16 cellular contexts compared by ENCODE assay signal in genomic region chr6:16727996-16728395, GRCh38. TPM values are rescaled to one million over a fixed set of nuclear protein-coding genes. Genes with fewer than 3 reads are reported as not detected.
DNase-seq lines count a peak whose midpoint lies in the region; ATAC-seq, FAIRE-seq and TF ChIP-seq lines count a peak whose summit lies in the region.
"Had no signal": no experiment of that assay in that cellular context is flagged by ENCODE, and none has a peak within 500 bp of the region (broad histone marks: within the 10 kb centered on the region; RNA-seq: fewer than 3 reads in every experiment).

No MANE protein-coding gene starts in this region.

- CTCF ChIA-PET in activated CD8-positive, alpha-beta T cell treated with anti-CD3 and anti-CD28 coated beads for 36 hours (lab: Charles Lee), result interaction anchor here (1.2 kb wide), 1 partner anchor 12 kb away, joined by 6 read pairs; no protein-coding TSS in a partner anchor
- CTCF ChIA-PET in activated CD8-positive, alpha-beta T cell treated with anti-CD3 and anti-CD28 coated beads, Interleukin-2, amount 10 ng/mL, durations not matched to agents 7 days and 5 days (lab: Charles Lee), result interaction anchor here (1.9 to 6.8 kb wide), 2 partner anchors 12 to 35 kb away, joined by 6 to 55 read pairs; partner anchors contain the start of gene ATXN1

- H3K36me3 Mint-ChIP-seq in activated CD8-positive, alpha-beta T cell treated with anti-CD3 and anti-CD28 coated beads for 36 hours (ENCODE audit: low read depth), result peaks cover 26% of the 10 kb centered on the region
- peaks cover 30% of the 10 kb centered on the region for H3K36me3 Mint-ChIP-seq in activated CD8-positive, alpha-beta T cell treated with anti-CD3 and anti-CD28 coated beads, Interleukin-2, amount 10 ng/mL, durations not matched to agents 7 days and 5 days (ENCODE audit: low read depth)
- H3K36me3 Mint-ChIP-seq: memory B cell had no signal

- no peak for DNase-seq in activated CD8-positive, alpha-beta T cell treated with anti-CD3 and anti-CD28 coated beads for 36 hours
- no peak for DNase-seq in activated CD8-positive, alpha-beta T cell treated with anti-CD3 and anti-CD28 coated beads, Interleukin-2, amount 10 ng/mL, durations not matched to agents 7 days and 5 days
- DNase-seq in RCC 7860 (ENCODE audit: low spot score) (peak; percentile 58), hepatocyte (ENCODE audit: low spot score) (no peak), NCI-H146 (lab: John Stamatoyannopoulos, UW) (no peak), A172 (ENCODE audit: low spot score) (no peak)
- DNase-seq in stimulated activated naive CD8-positive, alpha-beta T cell treated with anti-CD3 and anti-CD28 coated beads, Interleukin-15, amount 100 ng/mL, for 72 hours, result no peak
- DNase-seq: DMS53, HCEC 1CT, thyroid gland had no signal

- H3K4me3 ChIP-seq in hepatocyte, result no peak overlapping the region
- H3K4me3 ChIP-seq: K562, thyroid gland had no signal

- no peak for TF ChIP-seq CTCF in activated CD8-positive, alpha-beta T cell treated with anti-CD3 and anti-CD28 coated beads for 36 hours (IDR thresholded peaks at IDR 0.05)
- TF ChIP-seq CTCF in hepatocyte (IDR thresholded peaks at IDR 0.05; ENCODE audit: poor library complexity), result no peak

- H3K79me2 ChIP-seq in hepatocyte, result peaks cover 28% of the 10 kb centered on the region

- H3K27me3 ChIP-seq in hepatocyte, result no peaks in the 10 kb centered on the region
- H3K27me3 ChIP-seq: thyroid gland had no signal

- intact Hi-C loops in activated CD8-positive, alpha-beta T cell treated with anti-CD3 and anti-CD28 coated beads for 36 hours (cut with micrococcal nuclease), result loop anchor here (5.0 kb wide), 1 partner anchor 36 kb away; no protein-coding TSS in a partner anchor

- H3K4me1 Mint-ChIP-seq in activated CD8-positive, alpha-beta T cell treated with anti-CD3 and anti-CD28 coated beads for 36 hours (ENCODE audit: low read depth), result peaks cover 72% of the 10 kb centered on the region
- H3K4me1 Mint-ChIP-seq in activated CD8-positive, alpha-beta T cell treated with anti-CD3 and anti-CD28 coated beads, Interleukin-2, amount 10 ng/mL, durations not matched to agents 7 days and 5 days (ENCODE audit: low read depth), result peaks cover 67% of the 10 kb centered on the region
- peaks cover 81% of the 10 kb centered on the region for H3K4me1 Mint-ChIP-seq in stimulated activated naive CD8-positive, alpha-beta T cell treated with anti-CD3 and anti-CD28 coated beads, Interleukin-15, amount 100 ng/mL, for 72 hours

- POLR2A ChIA-PET in activated CD8-positive, alpha-beta T cell treated with anti-CD3 and anti-CD28 coated beads for 36 hours (lab: Charles Lee), result interaction anchor here (0.6 to 1.5 kb wide), 4 partner anchors 15 to 41 kb away, joined by 3 to 5 read pairs (median 4); no protein-coding TSS in a partner anchor
- POLR2A ChIA-PET in activated CD8-positive, alpha-beta T cell treated with anti-CD3 and anti-CD28 coated beads, Interleukin-2, amount 10 ng/mL, durations not matched to agents 7 days and 5 days (lab: Charles Lee), result interaction anchor here (0.5 kb wide), 1 partner anchor 233 kb away, joined by 3 read pairs; no protein-coding TSS in a partner anchor

- H3K4me2 ChIP-seq in hepatocyte, result no peak overlapping the region

- H2AFZ ChIP-seq in hepatocyte, result no peak overlapping the region

- no peak for ATAC-seq in activated CD8-positive, alpha-beta T cell treated with anti-CD3 and anti-CD28 coated beads for 36 hours
- ATAC-seq in activated CD8-positive, alpha-beta T cell treated with anti-CD3 and anti-CD28 coated beads, Interleukin-2, amount 10 ng/mL, durations not matched to agents 7 days and 5 days, result no peak
- no peak for ATAC-seq in stimulated activated naive CD8-positive, alpha-beta T cell treated with anti-CD3 and anti-CD28 coated beads, Interleukin-15, amount 100 ng/mL, for 72 hours
- ATAC-seq in GM18870 (IDR thresholded peaks at IDR 0.05; ENCODE audit: unreplicated experiment), result no peak
- ATAC-seq: K562 had no signal

- peak; percentile 28 for FAIRE-seq in RCC 7860 (lab: Jason Lieb, UNC)
- FAIRE-seq: endothelial cell of umbilical vein, GM19239, K562 had no signal

- WGBS in hepatocyte (ENCODE audit: low lambda C conversion rate, missing lambda C conversion rate), result 75% methylated on average over 5 of the region's 5 CpGs

- peak overlapping the region; percentile 75 for H3K27ac ChIP-seq in hepatocyte
- H3K27ac ChIP-seq: RWPE1, thyroid gland had no signal

- peak overlapping the region; percentile 43 for H3K27ac Mint-ChIP-seq in activated CD8-positive, alpha-beta T cell treated with anti-CD3 and anti-CD28 coated beads for 36 hours
- no peak overlapping the region for H3K27ac Mint-ChIP-seq in activated CD8-positive, alpha-beta T cell treated with anti-CD3 and anti-CD28 coated beads, Interleukin-2, amount 10 ng/mL, durations not matched to agents 7 days and 5 days
- H3K27ac Mint-ChIP-seq in stimulated activated naive CD8-positive, alpha-beta T cell treated with anti-CD3 and anti-CD28 coated beads, Interleukin-15, amount 100 ng/mL, for 72 hours, result peak overlapping the region; percentile 24 to 75
- H3K27ac Mint-ChIP-seq: memory B cell had no signal

- H3K9me3 ChIP-seq in hepatocyte (ENCODE audit: low read depth), result no peaks in the 10 kb centered on the region
- H3K9me3 ChIP-seq: thyroid gland had no signal

- no peaks in the 10 kb centered on the region for H3K9me2 ChIP-seq in hepatocyte (replicated peaks; ENCODE audit: insufficient read depth)

- H3K4me3 Mint-ChIP-seq in activated CD8-positive, alpha-beta T cell treated with anti-CD3 and anti-CD28 coated beads for 36 hours, result no peak overlapping the region
- H3K4me3 Mint-ChIP-seq in activated CD8-positive, alpha-beta T cell treated with anti-CD3 and anti-CD28 coated beads, Interleukin-2, amount 10 ng/mL, durations not matched to agents 7 days and 5 days, result no peak overlapping the region
- no peak overlapping the region for H3K4me3 Mint-ChIP-seq in stimulated activated naive CD8-positive, alpha-beta T cell treated with anti-CD3 and anti-CD28 coated beads, Interleukin-15, amount 100 ng/mL, for 72 hours
- H3K4me3 Mint-ChIP-seq: memory B cell had no signal

- no peaks in the 10 kb centered on the region for H3K36me3 ChIP-seq in hepatocyte (replicated peaks; ENCODE audit: insufficient read depth, low read depth)
- H3K36me3 ChIP-seq: thyroid gland had no signal

- H4K20me1 ChIP-seq in hepatocyte (ENCODE audit: insufficient read depth, poor library complexity, severe bottlenecking), result no peaks in the 10 kb centered on the region

- no peaks in the 10 kb centered on the region for H3K9me3 Mint-ChIP-seq in activated CD8-positive, alpha-beta T cell treated with anti-CD3 and anti-CD28 coated beads for 36 hours
- no peaks in the 10 kb centered on the region for H3K9me3 Mint-ChIP-seq in activated CD8-positive, alpha-beta T cell treated with anti-CD3 and anti-CD28 coated beads, Interleukin-2, amount 10 ng/mL, durations not matched to agents 7 days and 5 days (ENCODE audit: insufficient read depth)
- H3K9me3 Mint-ChIP-seq in stimulated activated naive CD8-positive, alpha-beta T cell treated with anti-CD3 and anti-CD28 coated beads, Interleukin-15, amount 100 ng/mL, for 72 hours, result no peaks in the 10 kb centered on the region
- H3K9me3 Mint-ChIP-seq: memory B cell had no signal

- no peaks in the 10 kb centered on the region for H3K27me3 Mint-ChIP-seq in activated CD8-positive, alpha-beta T cell treated with anti-CD3 and anti-CD28 coated beads for 36 hours
- H3K27me3 Mint-ChIP-seq in activated CD8-positive, alpha-beta T cell treated with anti-CD3 and anti-CD28 coated beads, Interleukin-2, amount 10 ng/mL, durations not matched to agents 7 days and 5 days (ENCODE audit: low read depth), result no peaks in the 10 kb centered on the region
- H3K27me3 Mint-ChIP-seq in stimulated activated naive CD8-positive, alpha-beta T cell treated with anti-CD3 and anti-CD28 coated beads, Interleukin-15, amount 100 ng/mL, for 72 hours, result no peaks in the 10 kb centered on the region
- H3K27me3 Mint-ChIP-seq: memory B cell had no signal

- H3K4me1 ChIP-seq in hepatocyte (ENCODE audit: insufficient read depth), result peaks cover 53% of the 10 kb centered on the region

RNA-seq across cellular contexts. Expression of gene ATXN1, which starts 33.3 kb away (rescaled TPM):
- 10 to 100 TPM; 35.4 to 40.8 TPM for total RNA-seq in activated CD8-positive, alpha-beta T cell treated with anti-CD3 and anti-CD28 coated beads for 36 hours
- 10 to 100 TPM; 36.7 to 42.9 TPM for total RNA-seq in activated CD8-positive, alpha-beta T cell treated with anti-CD3 and anti-CD28 coated beads, Interleukin-2, amount 10 ng/mL, durations not matched to agents 7 days and 5 days
- total RNA-seq in hepatocyte, result 28.7 and 32.6 TPM in 2 replicates
- polyA plus RNA-seq in hepatocyte, result 14.7 and 16.3 TPM in 2 replicates
- total RNA-seq in A172 (2014; rRNA removed; shearing (Covaris generic)), result 11.4 and 12.4 TPM in 2 replicates
